Comparison of ENCODE assay signal across 30 cellular contexts in the genomic region with DNA sequence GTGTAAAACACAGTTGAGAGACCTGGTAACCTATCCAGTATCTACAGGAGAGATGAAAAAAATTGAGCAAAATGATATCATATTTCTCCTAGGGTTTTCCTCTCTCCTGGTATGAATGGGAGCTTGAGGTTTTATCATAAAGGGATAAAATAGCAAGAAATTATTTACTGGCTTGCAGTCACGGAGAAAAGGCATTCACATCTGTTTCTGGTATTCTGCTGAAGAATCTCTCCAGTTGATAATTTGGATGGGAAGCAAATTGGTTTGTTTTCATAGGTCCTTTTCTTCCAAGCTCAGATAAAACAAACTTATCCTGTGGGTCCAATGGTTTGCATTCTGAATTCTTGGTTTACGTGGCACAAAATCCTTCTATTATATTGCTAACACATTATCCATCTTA.
"Had no signal": no experiment of that assay in that cellular context is flagged by ENCODE, and none has a peak within 500 bp of the region (broad histone marks: within the 10 kb centered on the region; RNA-seq: fewer than 3 reads in every experiment).

No MANE protein-coding gene starts in this region.

- H3K27me3 ChIP-seq: ascending aorta, brain microvascular endothelial cell, dorsolateral prefrontal cortex, foreskin keratinocyte, gastrocnemius medialis had no signal

- H3K27ac Mint-ChIP-seq: activated B cell treated with CpG ODN at 0.5 μM for 24 hours; activated CD8-positive, alpha-beta T cell treated with anti-CD3 and anti-CD28 coated beads for 36 hours; activated naive CD4-positive, alpha-beta T cell treated with anti-CD3 and anti-CD28 coated beads for 36 hours; activated naive CD4-positive, alpha-beta T cell treated with anti-CD3 and anti-CD28 coated beads, Interleukin-2, amount 50 U/mL, for 24 hours; activated naive CD8-positive, alpha-beta T cell treated with anti-CD3 and anti-CD28 coated beads for 36 hours; activated naive CD8-positive, alpha-beta T cell treated with anti-CD3 and anti-CD28 coated beads, Interleukin-2, amount 50 U/mL, for 24 hours; activated T-helper 17 cell treated with anti-CD3 and anti-CD28 coated beads, Interleukin-2, amount 50 U/mL, for 72 hours; dendritic cell treated with granulocyte-macrophage colony-stimulating factor and Interleukin-4, amounts not matched to agents 40 ng/mL and 50 ng/mL, for 4 days; endodermal cell; T-helper 17 cell; T-helper 2 cell treated with Interferon-gamma antibody and Interleukin-4, amounts not matched to agents 5 μg/mL and 100 μg/mL, for 36 hours had no signal

- H3K4me3 Mint-ChIP-seq: activated B cell treated with CpG ODN at 0.5 μM for 24 hours; activated CD8-positive, alpha-beta T cell treated with anti-CD3 and anti-CD28 coated beads for 36 hours; activated naive CD4-positive, alpha-beta T cell treated with anti-CD3 and anti-CD28 coated beads for 36 hours; activated naive CD4-positive, alpha-beta T cell treated with anti-CD3 and anti-CD28 coated beads, Interleukin-2, amount 50 U/mL, for 24 hours; activated naive CD8-positive, alpha-beta T cell treated with anti-CD3 and anti-CD28 coated beads for 36 hours; activated naive CD8-positive, alpha-beta T cell treated with anti-CD3 and anti-CD28 coated beads, Interleukin-2, amount 50 U/mL, for 24 hours; activated T-cell treated with anti-CD3 and anti-CD28 coated beads, Interleukin-2, amount 50 U/mL, for 4 hours; activated T-helper 17 cell treated with anti-CD3 and anti-CD28 coated beads, Interleukin-2, amount 50 U/mL, for 72 hours; dendritic cell treated with granulocyte-macrophage colony-stimulating factor and Interleukin-4, amounts not matched to agents 40 ng/mL and 50 ng/mL, for 4 days; endodermal cell; T-helper 17 cell; T-helper 2 cell treated with Interferon-gamma antibody and Interleukin-4, amounts not matched to agents 5 μg/mL and 100 μg/mL, for 36 hours had no signal

- H3K4me3 ChIP-seq: ascending aorta, dorsolateral prefrontal cortex, gastrocnemius medialis had no signal

- H3K4me1 Mint-ChIP-seq: activated B cell treated with CpG ODN at 0.5 μM for 24 hours; activated naive CD4-positive, alpha-beta T cell treated with anti-CD3 and anti-CD28 coated beads, Interleukin-2, amount 50 U/mL, for 24 hours; activated naive CD8-positive, alpha-beta T cell treated with anti-CD3 and anti-CD28 coated beads for 36 hours; activated naive CD8-positive, alpha-beta T cell treated with anti-CD3 and anti-CD28 coated beads, Interleukin-2, amount 50 U/mL, for 24 hours; activated T-helper 17 cell treated with anti-CD3 and anti-CD28 coated beads, Interleukin-2, amount 50 U/mL, for 72 hours; endodermal cell; T-helper 17 cell had no signal

- H3K27me3 Mint-ChIP-seq: activated B cell treated with CpG ODN at 0.5 μM for 24 hours; activated CD8-positive, alpha-beta T cell treated with anti-CD3 and anti-CD28 coated beads for 36 hours; activated naive CD8-positive, alpha-beta T cell treated with anti-CD3 and anti-CD28 coated beads for 36 hours; activated naive CD8-positive, alpha-beta T cell treated with anti-CD3 and anti-CD28 coated beads, Interleukin-2, amount 50 U/mL, for 24 hours; dendritic cell treated with granulocyte-macrophage colony-stimulating factor and Interleukin-4, amounts not matched to agents 40 ng/mL and 50 ng/mL, for 4 days had no signal

- H3K9me3 Mint-ChIP-seq: activated B cell treated with CpG ODN at 0.5 μM for 24 hours; activated CD8-positive, alpha-beta T cell treated with anti-CD3 and anti-CD28 coated beads for 36 hours; activated naive CD4-positive, alpha-beta T cell treated with anti-CD3 and anti-CD28 coated beads for 36 hours; activated naive CD4-positive, alpha-beta T cell treated with anti-CD3 and anti-CD28 coated beads, Interleukin-2, amount 50 U/mL, for 24 hours; activated naive CD8-positive, alpha-beta T cell treated with anti-CD3 and anti-CD28 coated beads for 36 hours; activated naive CD8-positive, alpha-beta T cell treated with anti-CD3 and anti-CD28 coated beads, Interleukin-2, amount 50 U/mL, for 24 hours; activated T-cell treated with anti-CD3 and anti-CD28 coated beads, Interleukin-2, amount 50 U/mL, for 4 hours; activated T-helper 17 cell treated with anti-CD3 and anti-CD28 coated beads, Interleukin-2, amount 50 U/mL, for 72 hours; dendritic cell treated with granulocyte-macrophage colony-stimulating factor and Interleukin-4, amounts not matched to agents 40 ng/mL and 50 ng/mL, for 4 days; endodermal cell; T-helper 2 cell treated with Interferon-gamma antibody and Interleukin-4, amounts not matched to agents 5 μg/mL and 100 μg/mL, for 36 hours had no signal

- H3K9me3 ChIP-seq: ascending aorta, gastrocnemius medialis had no signal

- H3K27ac ChIP-seq: ascending aorta, brain microvascular endothelial cell, dorsolateral prefrontal cortex, foreskin keratinocyte, gastrocnemius medialis, WERI-Rb-1 had no signal

- H3K36me3 Mint-ChIP-seq: activated naive CD4-positive, alpha-beta T cell treated with anti-CD3 and anti-CD28 coated beads, Interleukin-2, amount 50 U/mL, for 24 hours; activated naive CD8-positive, alpha-beta T cell treated with anti-CD3 and anti-CD28 coated beads for 36 hours had no signal

- H3K36me3 ChIP-seq: ascending aorta, brain microvascular endothelial cell, gastrocnemius medialis, WERI-Rb-1 had no signal

- DNase-seq: activated B cell treated with CpG ODN at 0.5 μM for 24 hours; activated CD4-positive, alpha-beta T cell treated with anti-CD3 and anti-CD28 coated beads for 48 hours; activated CD4-positive, alpha-beta T cell treated with anti-CD3 and anti-CD28 coated beads, Interleukin-2, amount 50 U/mL, for 1 hour; activated CD4-positive, alpha-beta T cell treated with anti-CD3 and anti-CD28 coated beads, Interleukin-2, amount 50 U/mL, for 48 hours; activated CD8-positive, alpha-beta memory T cell treated with anti-CD3 and anti-CD28 coated beads for 24 hours; activated CD8-positive, alpha-beta T cell treated with anti-CD3 and anti-CD28 coated beads for 36 hours; activated effector memory CD4-positive, alpha-beta T cell treated with Interleukin-2 at 50 U/mL for 16 hours; activated naive CD4-positive, alpha-beta T cell treated with anti-CD3 and anti-CD28 coated beads for 36 hours; activated naive CD8-positive, alpha-beta T cell treated with anti-CD3 and anti-CD28 coated beads for 36 hours; activated naive CD8-positive, alpha-beta T cell treated with anti-CD3 and anti-CD28 coated beads, Interleukin-2, amount 50 U/mL, for 24 hours; activated T-cell treated with anti-CD3 and anti-CD28 coated beads, Interleukin-2, amount 50 U/mL, for 4 hours; brain microvascular endothelial cell; caudate nucleus; dorsolateral prefrontal cortex; effector memory CD4-positive, alpha-beta T cell; endodermal cell; foreskin keratinocyte; gastrocnemius medialis; glutamatergic neuron; T-helper 1 cell; T-helper 17 cell; T1000; WERI-Rb-1 had no signal

- ATAC-seq: activated CD4-positive, CD25-positive, alpha-beta regulatory T cell treated with anti-CD3 and anti-CD28 coated beads, Interleukin-2, amount 50 U/mL, for 24 hours; activated CD8-positive, alpha-beta T cell treated with anti-CD3 and anti-CD28 coated beads for 36 hours; activated naive CD8-positive, alpha-beta T cell treated with anti-CD3 and anti-CD28 coated beads, Interleukin-2, amount 50 U/mL, for 24 hours; activated T-cell treated with anti-CD3 and anti-CD28 coated beads, Interleukin-2, amount 50 U/mL, for 4 hours; activated T-helper 17 cell treated with anti-CD3 and anti-CD28 coated beads, Interleukin-2, amount 50 U/mL, for 72 hours; esophagus mucosa; foreskin keratinocyte; gastrocnemius medialis; T-helper 17 cell had no signal

- H3K4me1 ChIP-seq: ascending aorta, foreskin keratinocyte, gastrocnemius medialis had no signal
